ENCODE assay signal across 8 cellular contexts in the genomic region with DNA sequence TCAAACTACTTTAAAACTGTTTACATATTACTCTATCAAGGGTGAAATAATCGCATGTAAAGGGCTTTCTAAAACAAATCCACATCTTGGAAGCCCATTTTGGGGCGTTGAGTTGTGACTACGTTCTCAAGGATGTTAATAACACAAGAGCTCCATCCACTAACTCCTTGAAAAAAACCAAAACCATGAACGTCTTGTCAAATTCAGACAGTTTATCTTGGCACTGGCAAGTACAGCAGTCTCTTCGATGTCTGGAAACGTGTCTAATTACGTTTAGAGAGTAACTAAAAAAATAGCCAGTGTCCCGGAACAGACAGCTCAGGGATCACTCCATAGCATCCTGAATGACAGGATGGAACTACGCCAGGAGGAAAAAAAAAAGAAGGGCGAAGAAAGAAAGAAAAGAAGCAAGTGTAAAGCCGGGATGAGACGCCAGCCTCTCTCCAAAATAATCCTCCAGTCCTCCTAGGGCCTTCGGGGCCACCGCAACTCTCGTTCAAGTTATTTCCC. TPM values are rescaled to one million over a fixed set of nuclear protein-coding genes. Genes with fewer than 3 reads are reported as not detected.
A peak's percentile ranks its signal among the peaks of the same experiment; 100 is the strongest.
DNase-seq lines count a peak whose midpoint lies in the region; ATAC-seq and TF ChIP-seq lines count a peak whose summit lies in the region.

No MANE protein-coding gene starts in this region.

- TF ChIP-seq EP300 in suprapubic skin (IDR thresholded peaks at IDR 0.05): no peak

- WGBS in suprapubic skin: 3% methylated on average over 15 of the region's 15 CpGs

- POLR2A ChIA-PET in activated naive CD8-positive, alpha-beta T cell treated with anti-CD3 and anti-CD28 coated beads, Interleukin-2, amount 10 ng/mL, durations not matched to agents 7 days and 5 days (lab: Charles Lee): interaction anchor here (0.7 kb wide), 1 partner anchor 98 kb away, joined by 3 read pairs; no protein-coding TSS in a partner anchor

- H3K27ac Mint-ChIP-seq in activated T-cell treated with anti-CD3 and anti-CD28 coated beads, Interleukin-2, amount 50 U/mL, for 24 hours: peak overlapping the region; percentile 80
- H3K27ac Mint-ChIP-seq in activated naive CD8-positive, alpha-beta T cell treated with anti-CD3 and anti-CD28 coated beads, Interleukin-2, amount 10 ng/mL, durations not matched to agents 7 days and 5 days: no peak overlapping the region
- H3K27ac Mint-ChIP-seq in immature natural killer cell: peak overlapping the region; percentile 31 to 95 (median 82)

- no peak for TF ChIP-seq CTCF in suprapubic skin (IDR thresholded peaks at IDR 0.05)

- no peaks in the 10 kb centered on the region for H3K27me3 Mint-ChIP-seq in activated T-cell treated with anti-CD3 and anti-CD28 coated beads, Interleukin-2, amount 50 U/mL, for 24 hours
- H3K27me3 Mint-ChIP-seq in activated naive CD8-positive, alpha-beta T cell treated with anti-CD3 and anti-CD28 coated beads, Interleukin-2, amount 10 ng/mL, durations not matched to agents 7 days and 5 days: peaks cover 18% of the 10 kb centered on the region
- H3K27me3 Mint-ChIP-seq in immature natural killer cell (ENCODE audit: low read depth in 3 of 3): peaks cover 2 to 16% (median 13%) of the 10 kb centered on the region in 3 donors

- H3K4me3 ChIP-seq in suprapubic skin: peak overlapping the region; percentile 97

- no peaks in the 10 kb centered on the region for H3K9me3 ChIP-seq in suprapubic skin

- no peaks in the 10 kb centered on the region for H3K27me3 ChIP-seq in suprapubic skin

- ATAC-seq in activated naive CD8-positive, alpha-beta T cell treated with anti-CD3 and anti-CD28 coated beads, Interleukin-2, amount 10 ng/mL, durations not matched to agents 7 days and 5 days (ENCODE audit: low read depth): no peak
- ATAC-seq in HG02642 (IDR thresholded peaks at IDR 0.05; ENCODE audit: poor library complexity, unreplicated experiment) (no peak), GM19035 (IDR thresholded peaks at IDR 0.05; ENCODE audit: unreplicated experiment) (no peak)

- no peak for TF ChIP-seq POLR2A in suprapubic skin (IDR thresholded peaks at IDR 0.05)

- peaks cover 23% of the 10 kb centered on the region for H3K4me1 Mint-ChIP-seq in activated T-cell treated with anti-CD3 and anti-CD28 coated beads, Interleukin-2, amount 50 U/mL, for 24 hours (ENCODE audit: low read depth)
- H3K4me1 Mint-ChIP-seq in activated naive CD8-positive, alpha-beta T cell treated with anti-CD3 and anti-CD28 coated beads, Interleukin-2, amount 10 ng/mL, durations not matched to agents 7 days and 5 days: peaks cover 12% of the 10 kb centered on the region
- peaks cover 21 to 30% of the 10 kb centered on the region in 2 donors for H3K4me1 Mint-ChIP-seq in immature natural killer cell

- no peaks in the 10 kb centered on the region for H3K36me3 Mint-ChIP-seq in activated T-cell treated with anti-CD3 and anti-CD28 coated beads, Interleukin-2, amount 50 U/mL, for 24 hours (ENCODE audit: low read depth)
- no peaks in the 10 kb centered on the region for H3K36me3 Mint-ChIP-seq in activated naive CD8-positive, alpha-beta T cell treated with anti-CD3 and anti-CD28 coated beads, Interleukin-2, amount 10 ng/mL, durations not matched to agents 7 days and 5 days
- peaks cover 0 to 3% (median 0%) of the 10 kb centered on the region in 3 donors for H3K36me3 Mint-ChIP-seq in immature natural killer cell

- peak overlapping the region; percentile 80 for H3K4me3 Mint-ChIP-seq in activated T-cell treated with anti-CD3 and anti-CD28 coated beads, Interleukin-2, amount 50 U/mL, for 24 hours
- H3K4me3 Mint-ChIP-seq in activated naive CD8-positive, alpha-beta T cell treated with anti-CD3 and anti-CD28 coated beads, Interleukin-2, amount 10 ng/mL, durations not matched to agents 7 days and 5 days: peak overlapping the region; percentile 90
- H3K4me3 Mint-ChIP-seq in immature natural killer cell: peak overlapping the region; percentile 90 to 96 (median 95)

- peak overlapping the region; percentile 99 for H3K27ac ChIP-seq in suprapubic skin

- H3K4me1 ChIP-seq in suprapubic skin: peaks cover 40% of the 10 kb centered on the region

- no peaks in the 10 kb centered on the region for H3K36me3 ChIP-seq in suprapubic skin

- no peaks in the 10 kb centered on the region for H3K9me3 Mint-ChIP-seq in activated T-cell treated with anti-CD3 and anti-CD28 coated beads, Interleukin-2, amount 50 U/mL, for 24 hours
- H3K9me3 Mint-ChIP-seq in activated naive CD8-positive, alpha-beta T cell treated with anti-CD3 and anti-CD28 coated beads, Interleukin-2, amount 10 ng/mL, durations not matched to agents 7 days and 5 days: no peaks in the 10 kb centered on the region
- no peaks in the 10 kb centered on the region for H3K9me3 Mint-ChIP-seq in immature natural killer cell

- DNase-seq in activated T-cell treated with anti-CD3 and anti-CD28 coated beads, Interleukin-2, amount 50 U/mL, for 24 hours: no peak
- no peak for DNase-seq in activated T-cell treated with anti-CD3 and anti-CD28 coated beads, Interleukin-2, amount 50 U/mL, for 1 hour
- DNase-seq in activated naive CD8-positive, alpha-beta T cell treated with anti-CD3 and anti-CD28 coated beads, Interleukin-2, amount 10 ng/mL, durations not matched to agents 7 days and 5 days: no peak
- DNase-seq in immature natural killer cell (peak in 1 of 3 donors; percentile 6), suprapubic skin (ENCODE audit: low spot score in 2 of 2) (no peak), DMS 273 (lab: John Stamatoyannopoulos, UW; ENCODE audit: unreplicated experiment) (no peak)

RNA-seq across cellular contexts. Expression of a gene that starts 1.0 kb away (rescaled TPM):
- total RNA-seq in activated naive CD8-positive, alpha-beta T cell treated with anti-CD3 and anti-CD28 coated beads, Interleukin-2, amount 10 ng/mL, durations not matched to agents 7 days and 5 days: 1 to 10 TPM; 5.5 to 9.0 TPM
- polyA plus RNA-seq in immature natural killer cell: 1 to 10 TPM in 2 of 3 donors, not detected in 1; 2.0 to 7.9 TPM
- 10 to 100 TPM; 70.5 to 92.3 (median 72.7) TPM for total RNA-seq in suprapubic skin

RNA-seq across cellular contexts. Expression of a gene that starts 52.0 kb away (rescaled TPM):
- total RNA-seq in activated naive CD8-positive, alpha-beta T cell treated with anti-CD3 and anti-CD28 coated beads, Interleukin-2, amount 10 ng/mL, durations not matched to agents 7 days and 5 days: not detected
- not detected for polyA plus RNA-seq in immature natural killer cell
- 10 to 100 TPM; 17.7 to 31.3 (median 30.3) TPM for total RNA-seq in suprapubic skin

Comparison
In these comparisons a context has a peak if more than half of its experiments do, and no peak if none do; other contexts are left out.
1. RNA of a gene that starts 1.0 kb away (total RNA-seq): 70.5 to 92.3 TPM in suprapubic skin; 5.5 to 9.0 TPM in activated naive CD8-positive, alpha-beta T cell treated with anti-CD3 and anti-CD28 coated beads, Interleukin-2, amount 10 ng/mL, durations not matched to agents 7 days and 5 days; every median in the first group is over 4 times any median in the second.
2. RNA of a gene that starts 52.0 kb away (total RNA-seq): 17.7 to 31.3 TPM in suprapubic skin; not detected in activated naive CD8-positive, alpha-beta T cell treated with anti-CD3 and anti-CD28 coated beads, Interleukin-2, amount 10 ng/mL, durations not matched to agents 7 days and 5 days; every median in the first group is over 10 times any median in the second.
3. Peak in every context shown above with its lines, with median percentiles within 50 percentile points of each other: H3K4me3 Mint-ChIP-seq.